18 cellular contexts compared by ENCODE assay signal in genomic region chr2:196165016-196165415, GRCh38. TPM values are rescaled to one million over a fixed set of nuclear protein-coding genes. Genes with fewer than 3 reads are reported as not detected.
A peak's percentile ranks its signal among the peaks of the same experiment; 100 is the strongest.
DNase-seq lines count a peak whose midpoint lies in the region; ATAC-seq, FAIRE-seq and TF ChIP-seq lines count a peak whose summit lies in the region.
"Had no signal": no experiment of that assay in that cellular context is flagged by ENCODE, and none has a peak within 500 bp of the region (broad histone marks: within the 10 kb centered on the region; RNA-seq: fewer than 3 reads in every experiment).

No MANE protein-coding gene starts in this region.

- no peak overlapping the region for H3K27ac ChIP-seq in astrocyte (ENCODE audit: low read depth, low read length)
- H3K27ac ChIP-seq: gastroesophageal sphincter, SK-N-MC, uterus had no signal

- H2AFZ ChIP-seq in Loucy (ENCODE audit: low read length) (no peak overlapping the region), astrocyte (ENCODE audit: low read depth, low read length) (no peak overlapping the region)

- TF ChIP-seq CTCF in Loucy (conservative IDR thresholded peaks at IDR 0.05; ENCODE audit: low read length), result no peak
- TF ChIP-seq CTCF in astrocyte (IDR thresholded peaks at IDR 0.05; ENCODE audit: insufficient read depth, low read depth, low read length), result no peak

- peak overlapping the region; percentile 93 for H3K4me3 Mint-ChIP-seq in activated CD4-positive, alpha-beta T cell treated with anti-CD3 and anti-CD28 coated beads, Interleukin-2, amount 10 ng/mL, durations not matched to agents 24 days and 14 days
- H3K4me3 Mint-ChIP-seq in astrocyte (ENCODE audit: unreplicated experiment), result no peak overlapping the region

- peaks cover 26% of the 10 kb centered on the region for H3K36me3 ChIP-seq in Loucy (ENCODE audit: insufficient read depth, low read length)
- peaks cover 7% of the 10 kb centered on the region for H3K36me3 ChIP-seq in astrocyte (ENCODE audit: insufficient read depth, low read length)
- H3K36me3 ChIP-seq: gastroesophageal sphincter, uterus had no signal

- intact Hi-C loops in activated CD4-positive, alpha-beta T cell treated with anti-CD3 and anti-CD28 coated beads, Interleukin-2, amount 10 ng/mL, durations not matched to agents 24 days and 14 days (cut with micrococcal nuclease), result loop anchor here (2.0 to 10.0 kb wide), 3 partner anchors 506 to 1142 kb away; no protein-coding TSS in a partner anchor

- H3K4me3 ChIP-seq in Loucy (ENCODE audit: low read length, poor library complexity, severe bottlenecking) (peak overlapping the region; percentile 78), astrocyte (ENCODE audit: insufficient read depth, low read depth, low read length) (no peak overlapping the region)
- H3K4me3 ChIP-seq: gastroesophageal sphincter, SK-N-MC, uterus had no signal

- H3K27me3 Mint-ChIP-seq in activated CD4-positive, alpha-beta T cell treated with anti-CD3 and anti-CD28 coated beads, Interleukin-2, amount 10 ng/mL, durations not matched to agents 24 days and 14 days, result no peaks in the 10 kb centered on the region
- no peaks in the 10 kb centered on the region for H3K27me3 Mint-ChIP-seq in astrocyte (ENCODE audit: low read depth, unreplicated experiment)

- H3K79me2 ChIP-seq in Loucy (ENCODE audit: insufficient read depth, low read length) (peaks cover 98% of the 10 kb centered on the region), astrocyte (ENCODE audit: insufficient read depth, low read length) (peaks cover 90% of the 10 kb centered on the region)

- FAIRE-seq in astrocyte (lab: Jason Lieb, UNC), result no peak
- FAIRE-seq: HepG2 had no signal

- H3K4me1 ChIP-seq in Loucy (ENCODE audit: insufficient read depth, low read length, poor library complexity, severe bottlenecking) (peaks cover 76% of the 10 kb centered on the region), astrocyte (ENCODE audit: insufficient read depth, low read length) (peaks cover 33% of the 10 kb centered on the region)
- H3K4me1 ChIP-seq: uterus had no signal

- no peaks in the 10 kb centered on the region for H3K9me3 Mint-ChIP-seq in activated CD4-positive, alpha-beta T cell treated with anti-CD3 and anti-CD28 coated beads, Interleukin-2, amount 10 ng/mL, durations not matched to agents 24 days and 14 days
- no peaks in the 10 kb centered on the region for H3K9me3 Mint-ChIP-seq in astrocyte (ENCODE audit: unreplicated experiment)

- H3K27me3 ChIP-seq in Loucy (ENCODE audit: insufficient read depth, low read length, poor library complexity, severe bottlenecking), result no peaks in the 10 kb centered on the region
- H3K27me3 ChIP-seq in astrocyte (ENCODE audit: insufficient read depth, low read length), result no peaks in the 10 kb centered on the region
- H3K27me3 ChIP-seq: gastroesophageal sphincter, uterus had no signal

- H3K4me1 Mint-ChIP-seq in activated CD4-positive, alpha-beta T cell treated with anti-CD3 and anti-CD28 coated beads, Interleukin-2, amount 10 ng/mL, durations not matched to agents 24 days and 14 days, result peaks cover 48% of the 10 kb centered on the region
- peaks cover 37% of the 10 kb centered on the region for H3K4me1 Mint-ChIP-seq in astrocyte (ENCODE audit: low read depth, unreplicated experiment)

- H4K20me1 ChIP-seq in Loucy (ENCODE audit: insufficient read depth, low read length, poor library complexity, severe bottlenecking), result peaks cover 88% of the 10 kb centered on the region
- H4K20me1 ChIP-seq in astrocyte (ENCODE audit: insufficient read depth, low read length), result no peaks in the 10 kb centered on the region

- H3K36me3 Mint-ChIP-seq in activated CD4-positive, alpha-beta T cell treated with anti-CD3 and anti-CD28 coated beads, Interleukin-2, amount 10 ng/mL, durations not matched to agents 24 days and 14 days (ENCODE audit: low read depth), result peaks cover 72% of the 10 kb centered on the region
- peaks cover 5% of the 10 kb centered on the region for H3K36me3 Mint-ChIP-seq in astrocyte (ENCODE audit: low read depth, unreplicated experiment)

- H3F3A ChIP-seq in Loucy (ENCODE audit: low read depth), result peaks cover 6% of the 10 kb centered on the region; the same call in 1 of the 2 replicates

- peak; percentile 76 for DNase-seq in activated CD4-positive, alpha-beta T cell treated with anti-CD3 and anti-CD28 coated beads, Interleukin-2, amount 10 ng/mL, durations not matched to agents 24 days and 14 days
- no peak for DNase-seq in activated CD4-positive, alpha-beta T cell treated with anti-CD3 and anti-CD28 coated beads, Interleukin-2, amount 50 U/mL, for 48 hours
- DNase-seq in astrocyte (ENCODE audit: low read depth) (no peak), retina (no peak)
- DNase-seq in stimulated activated CD8-positive, alpha-beta memory T cell treated with anti-CD3 and anti-CD28 coated beads, Interleukin-4, amount 100 ng/mL, for 48 hours, result peak; percentile 30
- DNase-seq: activated CD4-positive, alpha-beta T cell treated with anti-CD3 and anti-CD28 coated beads, Interleukin-2, amount 50 U/mL, for 4 hours; DMS53; islet precursor cell; NCI-H1417 treated with DMSO at 0.1 percent for 48 hours; NCI-H526; uterus had no signal

- H3K9me2 ChIP-seq in Loucy (replicated peaks; ENCODE audit: low read depth, low read length), result no peaks in the 10 kb centered on the region

- H3K9ac ChIP-seq in Loucy (ENCODE audit: low read depth, low read length, poor library complexity, severe bottlenecking), result peak overlapping the region; percentile 65
- no peak overlapping the region for H3K9ac ChIP-seq in astrocyte (ENCODE audit: low read length)

- H3K4me2 ChIP-seq in Loucy (ENCODE audit: low read depth, low read length, poor library complexity, severe bottlenecking), result peak overlapping the region; percentile 65
- no peak overlapping the region for H3K4me2 ChIP-seq in astrocyte (ENCODE audit: low read length)

- H3K27ac Mint-ChIP-seq in activated CD4-positive, alpha-beta T cell treated with anti-CD3 and anti-CD28 coated beads, Interleukin-2, amount 10 ng/mL, durations not matched to agents 24 days and 14 days, result peak overlapping the region; percentile 82
- peak overlapping the region; percentile 31 for H3K27ac Mint-ChIP-seq in astrocyte (ENCODE audit: unreplicated experiment)

- H3K9me3 ChIP-seq in Loucy (ENCODE audit: insufficient read depth, low read depth, low read length) (no peaks in the 10 kb centered on the region), astrocyte (ENCODE audit: insufficient read depth, low read depth, low read length) (no peaks in the 10 kb centered on the region)
- H3K9me3 ChIP-seq: gastroesophageal sphincter, uterus had no signal

- ATAC-seq in HG03520 (IDR thresholded peaks at IDR 0.05; ENCODE audit: unreplicated experiment) (no peak), GM18870 (IDR thresholded peaks at IDR 0.05; ENCODE audit: unreplicated experiment) (no peak)
- ATAC-seq: gastroesophageal sphincter, HCT116, HepG2 had no signal

RNA-seq across cellular contexts. Expression of gene STK17B, which starts 6.4 kb away (rescaled TPM):
- 129 and 131 TPM in 2 replicates for total RNA-seq in activated CD4-positive, alpha-beta T cell treated with anti-CD3 and anti-CD28 coated beads, Interleukin-2, amount 10 ng/mL, durations not matched to agents 24 days and 14 days
- total RNA-seq in astrocyte, result 42.6 and 51.7 TPM in 2 replicates

Comparison
In these comparisons a context has a peak if more than half of its experiments do, and no peak if none do; other contexts are left out.
1. DNase-seq: peak in activated CD4-positive, alpha-beta T cell treated with anti-CD3 and anti-CD28 coated beads, Interleukin-2, amount 10 ng/mL, durations not matched to agents 24 days and 14 days (single experiment) and stimulated activated CD8-positive, alpha-beta memory T cell treated with anti-CD3 and anti-CD28 coated beads, Interleukin-4, amount 100 ng/mL, for 48 hours (single experiment); none in activated CD4-positive, alpha-beta T cell treated with anti-CD3 and anti-CD28 coated beads, Interleukin-2, amount 50 U/mL, for 48 hours (0 of 2), astrocyte (single experiment) and retina (single experiment).